Comparison of ENCODE assay signal across 1 cellular context in genomic region chr2:173553589-173553988, GRCh38.
TF ChIP-seq lines count a peak whose summit lies in the region.

No MANE protein-coding gene starts in this region.

TF ChIP-seq in IMR-90, 13 proteins besides CTCF, POLR2A, EP300 and RAD21:
- TF ChIP-seq RFX5 (IDR thresholded peaks at IDR 0.05; ENCODE audit: low read depth, low read length) (no peak), ELK1 (IDR thresholded peaks at IDR 0.05; ENCODE audit: borderline replicate concordance, low read depth, low read length) (no peak), RCOR1 (IDR thresholded peaks at IDR 0.05; ENCODE audit: insufficient replicate concordance, low read length) (no peak), MAZ (IDR thresholded peaks at IDR 0.05; ENCODE audit: borderline replicate concordance, low read depth, low read length) (no peak), SMC3 (IDR thresholded peaks at IDR 0.05; ENCODE audit: low read depth, low read length) (no peak), NFE2L2 (IDR thresholded peaks at IDR 0.05; ENCODE audit: low read depth, low read length) (no peak), CHD1 (IDR thresholded peaks at IDR 0.05; ENCODE audit: low read depth, low read length) (no peak)
